2 cellular contexts compared by ENCODE assay signal in the genomic region with DNA sequence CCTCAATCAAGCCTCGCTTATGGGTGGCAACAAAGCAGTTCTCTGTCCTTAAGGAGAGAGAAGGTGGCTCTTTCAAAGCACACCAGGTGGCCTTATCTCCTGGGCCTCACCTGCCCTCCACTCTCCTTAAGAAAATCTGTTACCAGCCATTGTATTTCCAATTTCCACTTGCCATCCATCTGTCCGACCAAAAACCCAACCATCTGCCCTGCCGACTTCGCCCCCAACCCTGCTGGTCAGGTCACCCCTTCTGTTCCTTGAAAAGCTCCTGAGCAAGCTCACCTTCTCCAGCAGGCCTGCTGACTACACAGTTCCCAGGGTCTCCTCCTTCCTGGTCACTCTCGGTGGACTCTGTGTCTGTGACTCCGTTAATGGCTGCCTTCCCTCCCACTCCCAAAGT.
TF ChIP-seq lines count a peak whose summit lies in the region.

No MANE protein-coding gene starts in this region.

TF ChIP-seq in IMR-90, 13 proteins besides CTCF, POLR2A, EP300 and RAD21:
- TF ChIP-seq RCOR1 (IDR thresholded peaks at IDR 0.05; ENCODE audit: insufficient replicate concordance, low read length) (no peak), NFE2L2 (IDR thresholded peaks at IDR 0.05; ENCODE audit: low read depth, low read length) (no peak), CEBPB (IDR thresholded peaks at IDR 0.05; ENCODE audit: low read depth, low read length) (no peak), MXI1 (IDR thresholded peaks at IDR 0.05; ENCODE audit: borderline replicate concordance, low read depth, low read length) (no peak), MAZ (IDR thresholded peaks at IDR 0.05; ENCODE audit: borderline replicate concordance, low read depth, low read length) (no peak)
- TF ChIP-seq, protein P1, sequence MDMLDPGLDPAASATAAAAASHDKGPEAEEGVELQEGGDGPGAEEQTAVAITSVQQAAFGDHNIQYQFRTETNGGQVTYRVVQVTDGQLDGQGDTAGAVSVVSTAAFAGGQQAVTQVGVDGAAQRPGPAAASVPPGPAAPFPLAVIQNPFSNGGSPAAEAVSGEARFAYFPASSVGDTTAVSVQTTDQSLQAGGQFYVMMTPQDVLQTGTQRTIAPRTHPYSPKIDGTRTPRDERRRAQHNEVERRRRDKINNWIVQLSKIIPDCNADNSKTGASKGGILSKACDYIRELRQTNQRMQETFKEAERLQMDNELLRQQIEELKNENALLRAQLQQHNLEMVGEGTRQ (IDR thresholded peaks at IDR 0.05; ENCODE audit: low read depth, low read length): no peak

TF ChIP-seq in K562, 482 proteins besides CTCF, POLR2A, EP300 and RAD21:
- no peak for TF ChIP-seq SP1 (CRISPR knock-in tag; IDR thresholded peaks at IDR 0.05)
- TF ChIP-seq, protein P2, sequence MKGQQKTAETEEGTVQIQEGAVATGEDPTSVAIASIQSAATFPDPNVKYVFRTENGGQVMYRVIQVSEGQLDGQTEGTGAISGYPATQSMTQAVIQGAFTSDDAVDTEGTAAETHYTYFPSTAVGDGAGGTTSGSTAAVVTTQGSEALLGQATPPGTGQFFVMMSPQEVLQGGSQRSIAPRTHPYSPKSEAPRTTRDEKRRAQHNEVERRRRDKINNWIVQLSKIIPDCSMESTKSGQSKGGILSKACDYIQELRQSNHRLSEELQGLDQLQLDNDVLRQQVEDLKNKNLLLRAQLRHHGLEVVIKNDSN (CRISPR knock-in tag; IDR thresholded peaks at IDR 0.05): peak; percentile 29; the same call in 1 of the 2 replicates
- no peak for TF ChIP-seq ZNF699 (CRISPR knock-in tag; IDR thresholded peaks at IDR 0.05; ENCODE audit: insufficient replicate concordance)
- TF ChIP-seq ZNF217 (CRISPR knock-in tag; IDR thresholded peaks at IDR 0.05): no peak
